ENCODE assay signal across 20 cellular contexts in genomic region chr14:24131549-24131966, GRCh38. TPM values are rescaled to one million over a fixed set of nuclear protein-coding genes. Genes with fewer than 3 reads are reported as not detected.
DNase-seq lines count a peak whose midpoint lies in the region; ATAC-seq and TF ChIP-seq lines count a peak whose summit lies in the region.
"Had no signal": no experiment of that assay in that cellular context is flagged by ENCODE, and none has a peak within 500 bp of the region (broad histone marks: within the 10 kb centered on the region; RNA-seq: fewer than 3 reads in every experiment).

No MANE protein-coding gene starts in this region.

- H3K27me3 ChIP-seq in lower lobe of right lung (ENCODE audit: low read depth) (no peaks in the 10 kb centered on the region), tibial artery (no peaks in the 10 kb centered on the region)

- ATAC-seq in lower lobe of right lung (no peak), HG03025 (IDR thresholded peaks at IDR 0.05; ENCODE audit: low FRiP score, unreplicated experiment) (no peak), HG03378 (IDR thresholded peaks at IDR 0.05; ENCODE audit: unreplicated experiment) (no peak)
- no peak for ATAC-seq in stimulated activated memory B cell treated with anti-CD40 and anti-IgM and Interleukin-4, amounts not matched to agents 10 μg/mL and 1 μg/mL and 100 μg/mL, for 72 hours
- ATAC-seq: A549; left colon; PC-3; stimulated activated naive CD8-positive, alpha-beta T cell treated with anti-CD3 and anti-CD28 coated beads, Interleukin-15, amount 100 ng/mL, for 72 hours; WTC11 had no signal

- peaks cover 2% of the 10 kb centered on the region for H3K36me3 Mint-ChIP-seq in activated CD4-positive, alpha-beta T cell treated with anti-CD3 and anti-CD28 coated beads, Interleukin-2, amount 10 ng/mL, durations not matched to agents 7 days and 5 days (ENCODE audit: low read depth)
- no peaks in the 10 kb centered on the region for H3K36me3 Mint-ChIP-seq in stimulated activated memory B cell treated with anti-CD40 and anti-IgM and Interleukin-4, amounts not matched to agents 10 μg/mL and 1 μg/mL and 100 μg/mL, for 72 hours
- H3K36me3 Mint-ChIP-seq: neural progenitor cell, WTC11 had no signal

- intact Hi-C loops in lower lobe of right lung (cut with DNase I), result no loop called here
- intact Hi-C loops in tibial artery (cut with DNase I; ENCODE audit: low total_unique reads), result no loop called here

- H3K9me3 Mint-ChIP-seq in activated CD4-positive, alpha-beta T cell treated with anti-CD3 and anti-CD28 coated beads, Interleukin-2, amount 10 ng/mL, durations not matched to agents 7 days and 5 days, result no peaks in the 10 kb centered on the region
- no peaks in the 10 kb centered on the region for H3K9me3 Mint-ChIP-seq in stimulated activated memory B cell treated with anti-CD40 and anti-IgM and Interleukin-4, amounts not matched to agents 10 μg/mL and 1 μg/mL and 100 μg/mL, for 72 hours
- H3K9me3 Mint-ChIP-seq: dendritic cell treated with granulocyte-macrophage colony-stimulating factor and Interleukin-4, amounts not matched to agents 40 ng/mL and 50 ng/mL, for 4 days; neural progenitor cell; stimulated activated naive CD8-positive, alpha-beta T cell treated with anti-CD3 and anti-CD28 coated beads, Interleukin-15, amount 100 ng/mL, for 72 hours; WTC11 had no signal

- peaks cover 29% of the 10 kb centered on the region for H3K4me1 Mint-ChIP-seq in activated CD4-positive, alpha-beta T cell treated with anti-CD3 and anti-CD28 coated beads, Interleukin-2, amount 10 ng/mL, durations not matched to agents 7 days and 5 days
- H3K4me1 Mint-ChIP-seq in stimulated activated memory B cell treated with anti-CD40 and anti-IgM and Interleukin-4, amounts not matched to agents 10 μg/mL and 1 μg/mL and 100 μg/mL, for 72 hours, result peaks cover 32% of the 10 kb centered on the region

- peak overlapping the region; percentile 50 for H3K27ac Mint-ChIP-seq in activated CD4-positive, alpha-beta T cell treated with anti-CD3 and anti-CD28 coated beads, Interleukin-2, amount 10 ng/mL, durations not matched to agents 7 days and 5 days
- H3K27ac Mint-ChIP-seq in stimulated activated memory B cell treated with anti-CD40 and anti-IgM and Interleukin-4, amounts not matched to agents 10 μg/mL and 1 μg/mL and 100 μg/mL, for 72 hours, result peak overlapping the region; percentile 63
- H3K27ac Mint-ChIP-seq: WTC11 had no signal

- H3K36me3 ChIP-seq in lower lobe of right lung, result no peaks in the 10 kb centered on the region
- H3K36me3 ChIP-seq in tibial artery, result peaks cover 0 to 6% (median 0%) of the 10 kb centered on the region in 3 donors
- H3K36me3 ChIP-seq: neural progenitor cell had no signal

- H3K27ac ChIP-seq in coronary artery (peak overlapping the region; percentile 4 to 39), lower lobe of right lung (peak overlapping the region; percentile 72), tibial artery (no peak overlapping the region)
- H3K27ac ChIP-seq: A549, neural progenitor cell had no signal

- H3K4me3 ChIP-seq in coronary artery (no peak overlapping the region), lower lobe of right lung (no peak overlapping the region), tibial artery (no peak overlapping the region)
- H3K4me3 ChIP-seq: A549, neural progenitor cell, skin epidermis had no signal

- POLR2A ChIA-PET in activated CD4-positive, alpha-beta T cell treated with anti-CD3 and anti-CD28 coated beads, Interleukin-2, amount 10 ng/mL, durations not matched to agents 7 days and 5 days (lab: Charles Lee), result no interaction called here

- H3K4me1 ChIP-seq in lower lobe of right lung (peaks cover 11% of the 10 kb centered on the region), tibial artery (peaks cover 0 to 15% (median 6%) of the 10 kb centered on the region in 4 donors)

- no peaks in the 10 kb centered on the region for H3K9me3 ChIP-seq in lower lobe of right lung
- no peaks in the 10 kb centered on the region for H3K9me3 ChIP-seq in tibial artery
- H3K9me3 ChIP-seq: A549 had no signal

- CTCF ChIA-PET in activated CD4-positive, alpha-beta T cell treated with anti-CD3 and anti-CD28 coated beads, Interleukin-2, amount 10 ng/mL, durations not matched to agents 7 days and 5 days (lab: Charles Lee), result interaction anchor here (0.8 to 1.2 kb wide), 4 partner anchors 15 to 41 kb away, joined by 3 to 4 read pairs (median 4); partner anchors contain the start of gene IRF9

- no peak for DNase-seq in activated CD4-positive, alpha-beta T cell treated with anti-CD3 and anti-CD28 coated beads, Interleukin-2, amount 10 ng/mL, durations not matched to agents 7 days and 5 days
- DNase-seq in activated CD4-positive, alpha-beta T cell treated with anti-CD3 and anti-CD28 coated beads for 4 hours, result no peak
- no peak for DNase-seq in coronary artery (ENCODE audit: low spot score)
- DNase-seq in lower lobe of right lung, result no peak
- DNase-seq in tibial artery, result no peak
- DNase-seq: activated T-cell treated with anti-CD3 and anti-CD28 coated beads for 4 hours, NCI-H187, PC-3 had no signal

- no peaks in the 10 kb centered on the region for H3K27me3 Mint-ChIP-seq in activated CD4-positive, alpha-beta T cell treated with anti-CD3 and anti-CD28 coated beads, Interleukin-2, amount 10 ng/mL, durations not matched to agents 7 days and 5 days
- no peaks in the 10 kb centered on the region for H3K27me3 Mint-ChIP-seq in stimulated activated memory B cell treated with anti-CD40 and anti-IgM and Interleukin-4, amounts not matched to agents 10 μg/mL and 1 μg/mL and 100 μg/mL, for 72 hours
- H3K27me3 Mint-ChIP-seq: dendritic cell treated with granulocyte-macrophage colony-stimulating factor and Interleukin-4, amounts not matched to agents 40 ng/mL and 50 ng/mL, for 4 days; stimulated activated naive CD8-positive, alpha-beta T cell treated with anti-CD3 and anti-CD28 coated beads, Interleukin-15, amount 100 ng/mL, for 72 hours had no signal

- TF ChIP-seq CTCF in coronary artery (IDR thresholded peaks at IDR 0.05) (no peak), lower lobe of right lung (IDR thresholded peaks at IDR 0.05) (no peak), tibial artery (IDR thresholded peaks at IDR 0.05) (no peak)

- no peak overlapping the region for H3K4me3 Mint-ChIP-seq in activated CD4-positive, alpha-beta T cell treated with anti-CD3 and anti-CD28 coated beads, Interleukin-2, amount 10 ng/mL, durations not matched to agents 7 days and 5 days
- no peak overlapping the region for H3K4me3 Mint-ChIP-seq in stimulated activated memory B cell treated with anti-CD40 and anti-IgM and Interleukin-4, amounts not matched to agents 10 μg/mL and 1 μg/mL and 100 μg/mL, for 72 hours
- H3K4me3 Mint-ChIP-seq: dendritic cell treated with granulocyte-macrophage colony-stimulating factor and Interleukin-4, amounts not matched to agents 40 ng/mL and 50 ng/mL, for 4 days; neural progenitor cell; WTC11 had no signal

RNA-seq across cellular contexts. Expression of gene FITM1, which starts 1.1 kb away (rescaled TPM):
- 1 to 10 TPM; 1.9 to 2.0 TPM for total RNA-seq in activated CD4-positive, alpha-beta T cell treated with anti-CD3 and anti-CD28 coated beads, Interleukin-2, amount 10 ng/mL, durations not matched to agents 7 days and 5 days
- total RNA-seq in lower lobe of right lung, result 0.97 TPM
- total RNA-seq: H4, HT1080, WTC11 had no signal

RNA-seq across cellular contexts. Expression of gene PSME1, which starts 4.4 kb away (rescaled TPM):
- 100 to 1,000 TPM; 498 to 547 TPM for total RNA-seq in activated CD4-positive, alpha-beta T cell treated with anti-CD3 and anti-CD28 coated beads, Interleukin-2, amount 10 ng/mL, durations not matched to agents 7 days and 5 days
- 198 TPM for total RNA-seq in lower lobe of right lung

RNA-seq across cellular contexts. Expression of gene EMC9, which starts 9.8 kb away (rescaled TPM):
- total RNA-seq in activated CD4-positive, alpha-beta T cell treated with anti-CD3 and anti-CD28 coated beads, Interleukin-2, amount 10 ng/mL, durations not matched to agents 7 days and 5 days, result 10 to 100 TPM; 37.1 to 41.0 TPM
- total RNA-seq in lower lobe of right lung, result 9.3 TPM

RNA-seq across cellular contexts. Expression of gene PSME2, which starts 14.9 kb away (rescaled TPM):
- total RNA-seq in activated CD4-positive, alpha-beta T cell treated with anti-CD3 and anti-CD28 coated beads, Interleukin-2, amount 10 ng/mL, durations not matched to agents 7 days and 5 days, result 100 to 1,000 TPM; 644 to 698 TPM
- 144 TPM for total RNA-seq in lower lobe of right lung

RNA-seq across cellular contexts. Expression of gene RNF31, which starts 15.7 kb away (rescaled TPM):
- total RNA-seq in activated CD4-positive, alpha-beta T cell treated with anti-CD3 and anti-CD28 coated beads, Interleukin-2, amount 10 ng/mL, durations not matched to agents 7 days and 5 days, result 100 to 1,000 TPM; 147 to 160 TPM
- 67.3 TPM for total RNA-seq in lower lobe of right lung

Comparison
In these comparisons a context has a peak if more than half of its experiments do, and no peak if none do; other contexts are left out.
1. H3K27ac ChIP-seq: peak in coronary artery (2 of 2) and lower lobe of right lung (single experiment); none in tibial artery (0 of 2).